In genomic region chr11:33262016-33262638, GRCh38 we compare ENCODE assay signal across 12 cellular contexts. TPM values are rescaled to one million over a fixed set of nuclear protein-coding genes. Genes with fewer than 3 reads are reported as not detected.
A peak's percentile ranks its signal among the peaks of the same experiment; 100 is the strongest.
DNase-seq lines count a peak whose midpoint lies in the region; ATAC-seq and TF ChIP-seq lines count a peak whose summit lies in the region.
"Had no signal": no experiment of that assay in that cellular context is flagged by ENCODE, and none has a peak within 500 bp of the region (broad histone marks: within the 10 kb centered on the region; RNA-seq: fewer than 3 reads in every experiment).

No MANE protein-coding gene starts in this region.

- no peak overlapping the region for H3K27ac Mint-ChIP-seq in activated T-helper 1 cell treated with anti-CD3 and anti-CD28 coated beads, Interleukin-12 subunit alpha, Interleukin-12 subunit beta, Interleukin-2, Interleukin-4 antibody, amounts not matched to agents 30 ng/mL and 10 ng/mL and 1 ng/mL, durations not matched to agents 14 hours and 24 hours and 36 hours
- H3K27ac Mint-ChIP-seq: activated B cell treated with CpG ODN at 0.5 μM for 24 hours had no signal

- DNase-seq in DMS 273 treated with DMSO at 0.1 percent for 48 hours (lab: John Stamatoyannopoulos, UW): peak; percentile 29
- DNase-seq in NAMALWA (ENCODE audit: low spot score): peak; percentile 35
- DNase-seq in coronary artery (ENCODE audit: low spot score): no peak
- peak; percentile 47 for DNase-seq in renal cortical epithelial cell (ENCODE audit: low read depth)
- DNase-seq in activated T-helper 1 cell treated with anti-CD3 and anti-CD28 coated beads, Interleukin-12 subunit alpha, Interleukin-12 subunit beta, Interleukin-2, Interleukin-4 antibody, amounts not matched to agents 30 ng/mL and 10 ng/mL and 1 ng/mL, durations not matched to agents 14 hours and 24 hours and 36 hours (ENCODE audit: low spot score): no peak
- DNase-seq in foreskin keratinocyte: no peak
- DNase-seq in NCI-H2081 (lab: John Stamatoyannopoulos, UW): no peak
- DNase-seq: activated B cell treated with CpG ODN at 0.5 μM for 24 hours, activated gamma-delta T cell, COR-L47, kidney glomerular epithelial cell had no signal

- H3K4me3 ChIP-seq in coronary artery: peak overlapping the region; percentile 24

- no peaks in the 10 kb centered on the region for H3K27me3 Mint-ChIP-seq in activated T-helper 1 cell treated with anti-CD3 and anti-CD28 coated beads, Interleukin-12 subunit alpha, Interleukin-12 subunit beta, Interleukin-2, Interleukin-4 antibody, amounts not matched to agents 30 ng/mL and 10 ng/mL and 1 ng/mL, durations not matched to agents 14 hours and 24 hours and 36 hours (ENCODE audit: insufficient read depth)
- H3K27me3 Mint-ChIP-seq: activated B cell treated with CpG ODN at 0.5 μM for 24 hours had no signal

- H3K27ac ChIP-seq in coronary artery (peak overlapping the region; percentile 33 to 45), foreskin keratinocyte (no peak overlapping the region)

- H3K9me3 Mint-ChIP-seq in activated T-helper 1 cell treated with anti-CD3 and anti-CD28 coated beads, Interleukin-12 subunit alpha, Interleukin-12 subunit beta, Interleukin-2, Interleukin-4 antibody, amounts not matched to agents 30 ng/mL and 10 ng/mL and 1 ng/mL, durations not matched to agents 14 hours and 24 hours and 36 hours: peaks cover 4% of the 10 kb centered on the region
- H3K9me3 Mint-ChIP-seq: activated B cell treated with CpG ODN at 0.5 μM for 24 hours had no signal

- H3K4me3 Mint-ChIP-seq in activated T-helper 1 cell treated with anti-CD3 and anti-CD28 coated beads, Interleukin-12 subunit alpha, Interleukin-12 subunit beta, Interleukin-2, Interleukin-4 antibody, amounts not matched to agents 30 ng/mL and 10 ng/mL and 1 ng/mL, durations not matched to agents 14 hours and 24 hours and 36 hours: no peak overlapping the region
- H3K4me3 Mint-ChIP-seq: activated B cell treated with CpG ODN at 0.5 μM for 24 hours had no signal

- intact Hi-C loops in activated T-helper 1 cell treated with anti-CD3 and anti-CD28 coated beads, Interleukin-12 subunit alpha, Interleukin-12 subunit beta, Interleukin-2, Interleukin-4 antibody, amounts not matched to agents 30 ng/mL and 10 ng/mL and 1 ng/mL, durations not matched to agents 14 hours and 24 hours and 36 hours (cut with micrococcal nuclease): no loop called here

- H3K27me3 ChIP-seq in foreskin keratinocyte: no peaks in the 10 kb centered on the region

- peaks cover 36% of the 10 kb centered on the region for H3K4me1 Mint-ChIP-seq in activated T-helper 1 cell treated with anti-CD3 and anti-CD28 coated beads, Interleukin-12 subunit alpha, Interleukin-12 subunit beta, Interleukin-2, Interleukin-4 antibody, amounts not matched to agents 30 ng/mL and 10 ng/mL and 1 ng/mL, durations not matched to agents 14 hours and 24 hours and 36 hours (ENCODE audit: low read depth)

- TF ChIP-seq CTCF in coronary artery (IDR thresholded peaks at IDR 0.05) (no peak), foreskin keratinocyte (conservative IDR thresholded peaks at IDR 0.05) (no peak)

- ATAC-seq in foreskin keratinocyte (no peak), HG02885 (IDR thresholded peaks at IDR 0.05; ENCODE audit: poor library complexity, unreplicated experiment) (no peak)

- peaks cover 12% of the 10 kb centered on the region for H3K36me3 Mint-ChIP-seq in activated T-helper 1 cell treated with anti-CD3 and anti-CD28 coated beads, Interleukin-12 subunit alpha, Interleukin-12 subunit beta, Interleukin-2, Interleukin-4 antibody, amounts not matched to agents 30 ng/mL and 10 ng/mL and 1 ng/mL, durations not matched to agents 14 hours and 24 hours and 36 hours (ENCODE audit: low read depth)

- peaks cover 10% of the 10 kb centered on the region for H3K4me1 ChIP-seq in foreskin keratinocyte

RNA-seq across cellular contexts. Expression of gene HIPK3, which starts 4.9 kb away (rescaled TPM):
- total RNA-seq in renal cortical epithelial cell (122 and 163 TPM in 2 replicates), foreskin keratinocyte (39.5 and 44.6 TPM in 2 replicates)
- total RNA-seq in activated T-helper 1 cell treated with anti-CD3 and anti-CD28 coated beads, Interleukin-12 subunit alpha, Interleukin-12 subunit beta, Interleukin-2, Interleukin-4 antibody, amounts not matched to agents 30 ng/mL and 10 ng/mL and 1 ng/mL, durations not matched to agents 14 hours and 24 hours and 36 hours: 37.7 and 38.8 TPM in 2 replicates
- 4.5 and 5.2 TPM in 2 replicates for polyA plus RNA-seq in foreskin keratinocyte

Comparison
In these comparisons a context has a peak if more than half of its experiments do, and no peak if none do; other contexts are left out.
1. DNase-seq: peak in DMS 273 treated with DMSO at 0.1 percent for 48 hours (single experiment), NAMALWA (single experiment) and renal cortical epithelial cell (single experiment); none in coronary artery (single experiment), activated T-helper 1 cell treated with anti-CD3 and anti-CD28 coated beads, Interleukin-12 subunit alpha, Interleukin-12 subunit beta, Interleukin-2, Interleukin-4 antibody, amounts not matched to agents 30 ng/mL and 10 ng/mL and 1 ng/mL, durations not matched to agents 14 hours and 24 hours and 36 hours (single experiment), foreskin keratinocyte (0 of 2) and NCI-H2081 (0 of 2).